In genomic region chr10:77328272-77328816, GRCh38 we compare ENCODE assay signal across 1 cellular context.
TF ChIP-seq lines count a peak whose summit lies in the region.

No MANE protein-coding gene starts in this region.

TF ChIP-seq in K562, 482 proteins besides CTCF, POLR2A, EP300 and RAD21 (continued from another document):
- TF ChIP-seq ZNF277 (CRISPR knock-in tag; IDR thresholded peaks at IDR 0.05; ENCODE audit: borderline replicate concordance) (no peak), GMEB1 (CRISPR knock-in tag; IDR thresholded peaks at IDR 0.05) (0 out of 2 replicates have a peak, but pooled peaks have one; percentile 14), ZNF766 (CRISPR knock-in tag; conservative IDR thresholded peaks at IDR 0.05) (0 out of 2 replicates have a peak, but pooled peaks have one; percentile 45), ZKSCAN3 (CRISPR knock-in tag; IDR thresholded peaks at IDR 0.05) (no peak), ZBTB40 (IDR thresholded peaks at IDR 0.05) (no peak), ZBTB40 (CRISPR knock-in tag; IDR thresholded peaks at IDR 0.05) (no peak), RBM17 (IDR thresholded peaks at IDR 0.05; ENCODE audit: borderline replicate concordance, low read depth, low read length) (no peak), NCOA2 (IDR thresholded peaks at IDR 0.05; ENCODE audit: partially characterized antibody in 2 of 2) (no peak), HDAC6 (IDR thresholded peaks at IDR 0.05; ENCODE audit: low read depth, low read length) (no peak), HMG20A (CRISPR knock-in tag; conservative IDR thresholded peaks at IDR 0.05) (no peak), SNAPC5 (CRISPR knock-in tag; IDR thresholded peaks at IDR 0.05) (no peak), CBFA2T3 (IDR thresholded peaks at IDR 0.05) (no peak), ZNF134 (CRISPR knock-in tag; conservative IDR thresholded peaks at IDR 0.05) (no peak)
